Comparison of ENCODE assay signal across 1 cellular context in genomic region chr7:151059362-151060112, GRCh38.
TF ChIP-seq lines count a peak whose summit lies in the region.

A gene with protein sequence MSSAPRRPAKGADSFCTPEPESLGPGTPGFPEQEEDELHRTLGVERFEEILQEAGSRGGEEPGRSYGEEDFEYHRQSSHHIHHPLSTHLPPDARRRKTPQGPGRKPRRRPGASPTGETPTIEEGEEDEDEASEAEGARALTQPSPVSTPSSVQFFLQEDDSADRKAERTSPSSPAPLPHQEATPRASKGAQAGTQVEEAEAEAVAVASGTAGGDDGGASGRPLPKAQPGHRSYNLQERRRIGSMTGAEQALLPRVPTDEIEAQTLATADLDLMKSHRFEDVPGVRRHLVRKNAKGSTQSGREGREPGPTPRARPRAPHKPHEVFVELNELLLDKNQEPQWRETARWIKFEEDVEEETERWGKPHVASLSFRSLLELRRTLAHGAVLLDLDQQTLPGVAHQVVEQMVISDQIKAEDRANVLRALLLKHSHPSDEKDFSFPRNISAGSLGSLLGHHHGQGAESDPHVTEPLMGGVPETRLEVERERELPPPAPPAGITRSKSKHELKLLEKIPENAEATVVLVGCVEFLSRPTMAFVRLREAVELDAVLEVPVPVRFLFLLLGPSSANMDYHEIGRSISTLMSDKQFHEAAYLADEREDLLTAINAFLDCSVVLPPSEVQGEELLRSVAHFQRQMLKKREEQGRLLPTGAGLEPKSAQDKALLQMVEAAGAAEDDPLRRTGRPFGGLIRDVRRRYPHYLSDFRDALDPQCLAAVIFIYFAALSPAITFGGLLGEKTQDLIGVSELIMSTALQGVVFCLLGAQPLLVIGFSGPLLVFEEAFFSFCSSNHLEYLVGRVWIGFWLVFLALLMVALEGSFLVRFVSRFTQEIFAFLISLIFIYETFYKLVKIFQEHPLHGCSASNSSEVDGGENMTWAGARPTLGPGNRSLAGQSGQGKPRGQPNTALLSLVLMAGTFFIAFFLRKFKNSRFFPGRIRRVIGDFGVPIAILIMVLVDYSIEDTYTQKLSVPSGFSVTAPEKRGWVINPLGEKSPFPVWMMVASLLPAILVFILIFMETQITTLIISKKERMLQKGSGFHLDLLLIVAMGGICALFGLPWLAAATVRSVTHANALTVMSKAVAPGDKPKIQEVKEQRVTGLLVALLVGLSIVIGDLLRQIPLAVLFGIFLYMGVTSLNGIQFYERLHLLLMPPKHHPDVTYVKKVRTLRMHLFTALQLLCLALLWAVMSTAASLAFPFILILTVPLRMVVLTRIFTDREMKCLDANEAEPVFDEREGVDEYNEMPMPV (plus strand): TSS chr7:151059589. CDS start chr7:151061988, 2,399 bp downstream.

TF ChIP-seq in K562, 482 proteins besides CTCF, POLR2A, EP300 and RAD21 (continued from another document and continues in another):
- TF ChIP-seq CREB5 (CRISPR knock-in tag; IDR thresholded peaks at IDR 0.05) (no peak), FOXA3 (CRISPR knock-in tag; conservative IDR thresholded peaks at IDR 0.05 in 1 of 2, IDR thresholded peaks at IDR 0.05 in 1 of 2) (no peak), LCOR (CRISPR knock-in tag; IDR thresholded peaks at IDR 0.05) (no peak), RHOXF2B (CRISPR knock-in tag; conservative IDR thresholded peaks at IDR 0.05) (no peak), TRIM28 (IDR thresholded peaks at IDR 0.05) (peak; percentile 19; the same call in 1 of the 2 replicates), NFXL1 (CRISPR knock-in tag; IDR thresholded peaks at IDR 0.05) (no peak), BRD4 (IDR thresholded peaks at IDR 0.05) (no peak), SP1 (CRISPR knock-in tag; IDR thresholded peaks at IDR 0.05) (peak; percentile 46), RFX5 (IDR thresholded peaks at IDR 0.05; ENCODE audit: low read depth, low read length) (no peak), XRCC5 (IDR thresholded peaks at IDR 0.05; ENCODE audit: low read depth, low read length) (0 out of 2 replicates have a peak, but pooled peaks have one; percentile 2), MEIS2 (IDR thresholded peaks at IDR 0.05; ENCODE audit: partially characterized antibody) (no peak), KDM1A (IDR thresholded peaks at IDR 0.05) (no peak), SMC3 (conservative IDR thresholded peaks at IDR 0.05; ENCODE audit: insufficient read depth, low read depth, low read length) (peak; percentile 34; the same call in 1 of the 2 replicates), ZNF518B (CRISPR knock-in tag; IDR thresholded peaks at IDR 0.05) (no peak), PRMT5 (CRISPR knock-in tag; IDR thresholded peaks at IDR 0.05) (no peak), ATF6 (CRISPR knock-in tag; IDR thresholded peaks at IDR 0.05) (no peak; the same call in 1 of the 2 replicates), HMGN3 (IDR thresholded peaks at IDR 0.05; ENCODE audit: borderline replicate concordance, extremely low read depth, insufficient read length, low read depth, low read length) (no peak), ZC3H4 (CRISPR knock-in tag; IDR thresholded peaks at IDR 0.05; ENCODE audit: borderline replicate concordance) (no peak), ARID2 (IDR thresholded peaks at IDR 0.05) (0 out of 2 replicates have a peak, but pooled peaks have one; percentile 5), LEF1 (IDR thresholded peaks at IDR 0.05) (no peak), POLR3A (IDR thresholded peaks at IDR 0.05; ENCODE audit: borderline replicate concordance, extremely low read depth, insufficient read depth, insufficient read length) (no peak), BMI1 (IDR thresholded peaks at IDR 0.05; ENCODE audit: low read length) (no peak), PRDM10 (IDR thresholded peaks at IDR 0.05; ENCODE audit: partially characterized antibody) (peak; percentile 89), SAP30 (IDR thresholded peaks at IDR 0.05; ENCODE audit: borderline replicate concordance, insufficient read depth, low read depth, low read length, poor library complexity, severe bottlenecking) (peak; percentile 17), KLF13 (tag; IDR thresholded peaks at IDR 0.05; ENCODE audit: borderline replicate concordance, low read depth) (no peak), FUS (optimal IDR thresholded peaks at IDR 0.05; ENCODE audit: low read depth, low read length) (no peak), MTA2 (IDR thresholded peaks at IDR 0.05; ENCODE audit: low read depth) (no peak; the same call in 1 of the 2 replicates), EGR1 (conservative IDR thresholded peaks at IDR 0.05) (peak; percentile 90), POLR2H (tag; IDR thresholded peaks at IDR 0.05; ENCODE audit: low read depth) (no peak), USF1 (CRISPR knock-in tag; IDR thresholded peaks at IDR 0.05) (no peak; the same call in 1 of the 2 replicates), ZNF644 (tag; IDR thresholded peaks at IDR 0.05; ENCODE audit: low read depth) (peak; percentile 98), CEBPB (tag; IDR thresholded peaks at IDR 0.05) (no peak), DMBX1 (CRISPR knock-in tag; IDR thresholded peaks at IDR 0.05; ENCODE audit: borderline replicate concordance) (peak; percentile 67), MEF2D (tag; conservative IDR thresholded peaks at IDR 0.05; ENCODE audit: low read depth) (no peak), ZNF766 (CRISPR knock-in tag; conservative IDR thresholded peaks at IDR 0.05) (peak; percentile 99), ZNF324 (CRISPR knock-in tag; IDR thresholded peaks at IDR 0.05) (no peak), RBBP5 (IDR thresholded peaks at IDR 0.05; ENCODE audit: borderline replicate concordance, insufficient read depth, low read length, poor library complexity, severe bottlenecking) (no peak)
- TF ChIP-seq, protein P1, sequence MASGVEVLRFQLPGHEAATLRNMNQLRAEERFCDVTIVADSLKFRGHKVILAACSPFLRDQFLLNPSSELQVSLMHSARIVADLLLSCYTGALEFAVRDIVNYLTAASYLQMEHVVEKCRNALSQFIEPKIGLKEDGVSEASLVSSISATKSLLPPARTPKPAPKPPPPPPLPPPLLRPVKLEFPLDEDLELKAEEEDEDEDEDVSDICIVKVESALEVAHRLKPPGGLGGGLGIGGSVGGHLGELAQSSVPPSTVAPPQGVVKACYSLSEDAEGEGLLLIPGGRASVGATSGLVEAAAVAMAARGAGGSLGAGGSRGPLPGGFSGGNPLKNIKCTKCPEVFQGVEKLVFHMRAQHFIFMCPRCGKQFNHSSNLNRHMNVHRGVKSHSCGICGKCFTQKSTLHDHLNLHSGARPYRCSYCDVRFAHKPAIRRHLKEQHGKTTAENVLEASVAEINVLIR (CRISPR knock-in tag; IDR thresholded peaks at IDR 0.05), result no peak
- TF ChIP-seq, protein P2, sequence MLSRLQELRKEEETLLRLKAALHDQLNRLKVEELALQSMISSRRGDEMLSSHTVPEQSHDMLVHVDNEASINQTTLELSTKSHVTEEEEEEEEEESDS (CRISPR knock-in tag; IDR thresholded peaks at IDR 0.05), result no peak
- TF ChIP-seq, protein P3, sequence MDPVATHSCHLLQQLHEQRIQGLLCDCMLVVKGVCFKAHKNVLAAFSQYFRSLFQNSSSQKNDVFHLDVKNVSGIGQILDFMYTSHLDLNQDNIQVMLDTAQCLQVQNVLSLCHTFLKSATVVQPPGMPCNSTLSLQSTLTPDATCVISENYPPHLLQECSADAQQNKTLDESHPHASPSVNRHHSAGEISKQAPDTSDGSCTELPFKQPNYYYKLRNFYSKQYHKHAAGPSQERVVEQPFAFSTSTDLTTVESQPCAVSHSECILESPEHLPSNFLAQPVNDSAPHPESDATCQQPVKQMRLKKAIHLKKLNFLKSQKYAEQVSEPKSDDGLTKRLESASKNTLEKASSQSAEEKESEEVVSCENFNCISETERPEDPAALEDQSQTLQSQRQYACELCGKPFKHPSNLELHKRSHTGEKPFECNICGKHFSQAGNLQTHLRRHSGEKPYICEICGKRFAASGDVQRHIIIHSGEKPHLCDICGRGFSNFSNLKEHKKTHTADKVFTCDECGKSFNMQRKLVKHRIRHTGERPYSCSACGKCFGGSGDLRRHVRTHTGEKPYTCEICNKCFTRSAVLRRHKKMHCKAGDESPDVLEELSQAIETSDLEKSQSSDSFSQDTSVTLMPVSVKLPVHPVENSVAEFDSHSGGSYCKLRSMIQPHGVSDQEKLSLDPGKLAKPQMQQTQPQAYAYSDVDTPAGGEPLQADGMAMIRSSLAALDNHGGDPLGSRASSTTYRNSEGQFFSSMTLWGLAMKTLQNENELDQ (CRISPR knock-in tag; IDR thresholded peaks at IDR 0.05; ENCODE audit: borderline replicate concordance), result no peak
- TF ChIP-seq, protein P4, sequence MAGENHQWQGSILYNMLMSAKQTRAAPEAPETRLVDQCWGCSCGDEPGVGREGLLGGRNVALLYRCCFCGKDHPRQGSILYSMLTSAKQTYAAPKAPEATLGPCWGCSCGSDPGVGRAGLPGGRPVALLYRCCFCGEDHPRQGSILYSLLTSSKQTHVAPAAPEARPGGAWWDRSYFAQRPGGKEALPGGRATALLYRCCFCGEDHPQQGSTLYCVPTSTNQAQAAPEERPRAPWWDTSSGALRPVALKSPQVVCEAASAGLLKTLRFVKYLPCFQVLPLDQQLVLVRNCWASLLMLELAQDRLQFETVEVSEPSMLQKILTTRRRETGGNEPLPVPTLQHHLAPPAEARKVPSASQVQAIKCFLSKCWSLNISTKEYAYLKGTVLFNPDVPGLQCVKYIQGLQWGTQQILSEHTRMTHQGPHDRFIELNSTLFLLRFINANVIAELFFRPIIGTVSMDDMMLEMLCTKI (IDR thresholded peaks at IDR 0.05; ENCODE audit: partially characterized antibody), result no peak
